In the genomic region with DNA sequence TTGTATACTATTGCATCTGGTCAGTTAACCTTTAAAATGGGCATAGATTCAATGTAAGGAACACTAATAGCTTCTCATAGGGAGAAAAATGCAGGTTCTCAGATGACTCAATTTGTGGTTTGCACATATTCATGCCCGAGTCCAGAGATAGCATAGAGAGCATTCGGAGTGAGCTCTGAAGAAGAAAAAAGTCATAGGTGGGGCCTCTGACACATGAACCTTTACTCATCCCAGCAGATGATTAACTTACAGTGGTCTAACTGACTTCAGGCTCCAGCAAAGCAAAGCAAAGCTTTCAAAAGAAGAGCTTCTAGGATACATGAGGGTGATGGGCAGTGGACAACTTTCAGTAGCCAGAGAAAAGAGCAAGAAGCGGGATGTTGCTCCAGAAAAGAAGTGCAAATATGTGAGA, we compare ENCODE assay signal across 10 cellular contexts. TPM values are rescaled to one million over a fixed set of nuclear protein-coding genes. Genes with fewer than 3 reads are reported as not detected.
A peak's percentile ranks its signal among the peaks of the same experiment; 100 is the strongest.
DNase-seq lines count a peak whose midpoint lies in the region; ATAC-seq and TF ChIP-seq lines count a peak whose summit lies in the region.
"Had no signal": no experiment of that assay in that cellular context is flagged by ENCODE, and none has a peak within 500 bp of the region (broad histone marks: within the 10 kb centered on the region; RNA-seq: fewer than 3 reads in every experiment).

No MANE protein-coding gene starts in this region.

- ATAC-seq in GM19395 (IDR thresholded peaks at IDR 0.05; ENCODE audit: unreplicated experiment): peak; percentile 41

- TF ChIP-seq CTCF in brain microvascular endothelial cell (IDR thresholded peaks at IDR 0.05; ENCODE audit: low read depth, low read length, missing control alignments): no peak

- in situ Hi-C loops in brain microvascular endothelial cell (cut with HindIII; ENCODE audit: low pct_ligation_motif_present, low sequenced_read_pairs): no loop called here

- no peak overlapping the region for H2AFZ ChIP-seq in ACC112 (ENCODE audit: low read length, unreplicated experiment)

- no peaks in the 10 kb centered on the region for H3K79me2 ChIP-seq in ACC112 (ENCODE audit: control insufficient read depth, insufficient read depth, low read length, unreplicated experiment)

- H3K36me3 ChIP-seq in ACC112 (ENCODE audit: insufficient read depth, low read length): no peaks in the 10 kb centered on the region
- no peaks in the 10 kb centered on the region for H3K36me3 ChIP-seq in brain microvascular endothelial cell (replicated peaks)
- H3K36me3 ChIP-seq: Peyer's patch had no signal

- H3K27me3 ChIP-seq in ACC112 (ENCODE audit: insufficient read depth, low read length) (no peaks in the 10 kb centered on the region), brain microvascular endothelial cell (replicated peaks) (no peaks in the 10 kb centered on the region)
- H3K27me3 ChIP-seq: Peyer's patch had no signal

- H3K4me3 ChIP-seq in ACC112 (ENCODE audit: low read depth, low read length) (0 out of 2 replicates have a peak overlapping the region, but pooled peaks have one; percentile 27), brain microvascular endothelial cell (ENCODE audit: low read depth, low read length) (no peak overlapping the region)
- H3K4me3 ChIP-seq: Peyer's patch had no signal

- H3K27ac ChIP-seq in ACC112 (ENCODE audit: low read depth, low read length) (peak overlapping the region; percentile 54), brain microvascular endothelial cell (peak overlapping the region; percentile 27), substantia nigra (ENCODE audit: low read depth, low read length, poor library complexity, severe bottlenecking) (no peak overlapping the region)
- H3K27ac ChIP-seq: Peyer's patch had no signal

- peak; percentile 89 for DNase-seq in LHCN-M2 (ENCODE audit: low read depth)
- DNase-seq in brain microvascular endothelial cell: peak; percentile 69
- DNase-seq in NCI-H146 treated with DMSO at 0.1 percent for 48 hours (lab: John Stamatoyannopoulos, UW; ENCODE audit: unreplicated experiment): no peak
- DNase-seq in substantia nigra (lab: John Stamatoyannopoulos, UW): no peak
- no peak for DNase-seq in NCI-H1436 treated with DMSO at 0.1 percent for 48 hours (lab: John Stamatoyannopoulos, UW)
- no peak for DNase-seq in T1000 (lab: John Stamatoyannopoulos, UW)
- DNase-seq: mesendoderm, Peyer's patch had no signal

- peaks cover 21% of the 10 kb centered on the region for H3K4me1 ChIP-seq in ACC112 (ENCODE audit: control insufficient read depth, insufficient read depth, low read length, unreplicated experiment)

RNA-seq across cellular contexts. Expression of gene BTN3A2, which starts 55.3 kb away (rescaled TPM):
- 14.4 and 29.7 TPM in 2 replicates for total RNA-seq in LHCN-M2 (2014; rRNA removed)
- 13.2 TPM for polyA plus RNA-seq in LHCN-M2 (2012)

Comparison
In these comparisons a context has a peak if more than half of its experiments do, and no peak if none do; other contexts are left out.
1. DNase-seq: peak in LHCN-M2 (single experiment) and brain microvascular endothelial cell (single experiment); none in NCI-H146 treated with DMSO at 0.1 percent for 48 hours (single experiment), substantia nigra (0 of 49), NCI-H1436 treated with DMSO at 0.1 percent for 48 hours (single experiment) and T1000 (single experiment).